In genomic region chr1:63797056-63797726, GRCh38 we compare ENCODE assay signal across 21 cellular contexts. TPM values are rescaled to one million over a fixed set of nuclear protein-coding genes. Genes with fewer than 3 reads are reported as not detected.
A peak's percentile ranks its signal among the peaks of the same experiment; 100 is the strongest.
DNase-seq lines count a peak whose midpoint lies in the region; ATAC-seq and TF ChIP-seq lines count a peak whose summit lies in the region.
"Had no signal": no experiment of that assay in that cellular context is flagged by ENCODE, and none has a peak within 500 bp of the region (broad histone marks: within the 10 kb centered on the region; RNA-seq: fewer than 3 reads in every experiment).

No MANE protein-coding gene starts in this region.

- no peaks in the 10 kb centered on the region for H4K20me1 ChIP-seq in smooth muscle cell (ENCODE audit: low read depth)

- H3K9me3 ChIP-seq in smooth muscle cell (replicated peaks; ENCODE audit: low read depth): no peaks in the 10 kb centered on the region
- H3K9me3 ChIP-seq: BLaER1, Caco-2, left lung, mucosa of descending colon, upper lobe of right lung had no signal

- H3K4me3 ChIP-seq in fibroblast of mammary gland (ENCODE audit: control insufficient read depth, low read depth, low read length) (no peak overlapping the region), smooth muscle cell (no peak overlapping the region)
- H3K4me3 ChIP-seq: BLaER1, left lung, mucosa of descending colon, upper lobe of right lung had no signal

- H3K9ac ChIP-seq in smooth muscle cell (ENCODE audit: low read depth): no peak overlapping the region
- H3K9ac ChIP-seq: BLaER1, KMS-11 had no signal

- no peak for ATAC-seq in GM19467 (IDR thresholded peaks at IDR 0.05; ENCODE audit: unreplicated experiment)
- ATAC-seq: left lung, mucosa of descending colon, upper lobe of right lung had no signal

- DNase-seq in DMS53 (lab: John Stamatoyannopoulos, UW) (peak; percentile 23), DMS53 treated with DMSO at 0.1 percent for 48 hours (lab: John Stamatoyannopoulos, UW; ENCODE audit: unreplicated experiment) (no peak), NCI-H69 (lab: John Stamatoyannopoulos, UW) (peak; percentile 18), fibroblast of mammary gland (ENCODE audit: low read depth) (peak; percentile 71), stromal cell of bone marrow (ENCODE audit: low read depth) (peak; percentile 52), smooth muscle cell (lab: John Stamatoyannopoulos, UW; ENCODE audit: unreplicated experiment) (no peak), NCI-H128 (lab: John Stamatoyannopoulos, UW; ENCODE audit: unreplicated experiment) (no peak)
- DNase-seq: activated CD4-positive, alpha-beta T cell treated with anti-CD3 and anti-CD28 coated beads for 4 hours; Caco-2; head of caudate nucleus; left lung; mucosa of descending colon; NCI-H1092 treated with DMSO at 0.1 percent for 48 hours; NCI-H2107; NCI-H524; SHP77; upper lobe of right lung had no signal

- peaks cover 3% of the 10 kb centered on the region for H3F3A ChIP-seq in smooth muscle cell (ENCODE audit: low read depth)

- H3K36me3 ChIP-seq in smooth muscle cell (ENCODE audit: low read depth): no peaks in the 10 kb centered on the region
- H3K36me3 ChIP-seq: BLaER1, left lung, upper lobe of right lung had no signal

- no peak overlapping the region for H3K4me2 ChIP-seq in smooth muscle cell
- H3K4me2 ChIP-seq: BLaER1, KMS-11 had no signal

- TF ChIP-seq CTCF in fibroblast of mammary gland (conservative IDR thresholded peaks at IDR 0.05; ENCODE audit: control insufficient read depth, insufficient read depth, low read depth, low read length): no peak
- TF ChIP-seq CTCF in smooth muscle cell (IDR thresholded peaks at IDR 0.05; ENCODE audit: borderline replicate concordance, insufficient read depth, poor library complexity, severe bottlenecking): no peak

- H3K79me2 ChIP-seq in smooth muscle cell (ENCODE audit: low read depth): peaks cover 15% of the 10 kb centered on the region

- H3K4me1 ChIP-seq in smooth muscle cell (ENCODE audit: low read depth): peaks cover 21% of the 10 kb centered on the region
- H3K4me1 ChIP-seq: Caco-2, left lung had no signal

- no peaks in the 10 kb centered on the region for H3K27me3 ChIP-seq in smooth muscle cell (ENCODE audit: low read depth)
- H3K27me3 ChIP-seq: BLaER1, left lung, upper lobe of right lung had no signal

- H3K27ac ChIP-seq in smooth muscle cell (ENCODE audit: low read depth): no peak overlapping the region
- H3K27ac ChIP-seq: 22Rv1, BLaER1, KMS-11, left lung, upper lobe of right lung had no signal

- 51% methylated on average over 7 of the region's 7 CpGs for WGBS in smooth muscle cell (ENCODE audit: low lambda C conversion rate)

- H2AFZ ChIP-seq in smooth muscle cell (ENCODE audit: low read depth): no peak overlapping the region

RNA-seq across cellular contexts. Expression of gene ROR1, which starts 23.4 kb away (rescaled TPM):
- total RNA-seq in smooth muscle cell: 7.2 and 8.0 TPM in 2 replicates
- polyA plus RNA-seq in smooth muscle cell: 3.3 and 6.1 TPM in 2 replicates

Comparison
In these comparisons a context has a peak if more than half of its experiments do, and no peak if none do; other contexts are left out.
1. DNase-seq: peak in DMS53 (single experiment), NCI-H69 (single experiment), fibroblast of mammary gland (single experiment) and stromal cell of bone marrow (single experiment); none in DMS53 treated with DMSO at 0.1 percent for 48 hours (single experiment), smooth muscle cell (single experiment) and NCI-H128 (single experiment).